ENCODE assay signal across 10 cellular contexts in the genomic region with DNA sequence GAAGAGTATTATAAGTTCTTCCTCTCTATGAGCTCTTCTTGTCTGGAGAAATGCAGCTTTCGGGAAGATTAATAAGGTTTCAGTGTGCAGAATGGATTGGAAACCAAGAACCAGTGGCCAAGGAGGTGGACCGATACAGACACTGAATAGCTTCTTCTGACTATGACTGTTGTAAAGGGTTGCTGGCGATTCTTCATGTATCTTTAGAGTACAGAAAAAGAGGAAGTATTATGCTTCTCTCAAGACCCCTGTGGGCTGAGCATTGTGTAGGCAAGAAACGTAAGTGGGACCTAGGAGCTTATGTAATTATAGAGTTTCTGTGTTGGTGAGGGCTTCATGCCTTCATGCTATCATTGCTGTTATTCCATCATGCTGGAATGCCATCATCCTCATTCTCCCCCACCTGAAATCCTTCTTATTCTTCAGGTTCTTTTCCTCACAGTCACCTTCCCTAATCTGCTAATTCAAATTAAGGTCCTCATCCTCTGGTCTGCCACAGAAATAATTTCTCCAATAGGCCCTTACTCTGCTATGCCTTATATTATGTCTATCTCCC.
A peak's percentile ranks its signal among the peaks of the same experiment; 100 is the strongest.
DNase-seq lines count a peak whose midpoint lies in the region; ATAC-seq and TF ChIP-seq lines count a peak whose summit lies in the region.
"Had no signal": no experiment of that assay in that cellular context is flagged by ENCODE, and none has a peak within 500 bp of the region (broad histone marks: within the 10 kb centered on the region; RNA-seq: fewer than 3 reads in every experiment).

No MANE protein-coding gene starts in this region.

- no peak overlapping the region for H3K4me3 ChIP-seq in OCI-LY1 (ENCODE audit: low read depth, low read length, poor library complexity, severe bottlenecking)
- H3K4me3 ChIP-seq in coronary artery, result no peak overlapping the region
- H3K4me3 ChIP-seq: left ventricle myocardium inferior had no signal

- TF ChIP-seq CTCF in OCI-LY1 (IDR thresholded peaks at IDR 0.05; ENCODE audit: low read length), result no peak
- no peak for TF ChIP-seq CTCF in coronary artery (IDR thresholded peaks at IDR 0.05)

- intact Hi-C loops in Right ventricle myocardium inferior (cut with DNase I), result no loop called here

- H4K20me1 ChIP-seq in OCI-LY1 (ENCODE audit: insufficient read depth, low read length), result no peaks in the 10 kb centered on the region

- H3K9ac ChIP-seq in OCI-LY1 (ENCODE audit: low read length), result no peak overlapping the region

- no peaks in the 10 kb centered on the region for H3K79me2 ChIP-seq in OCI-LY1 (ENCODE audit: insufficient read depth, low read length)

- H3K4me1 ChIP-seq in OCI-LY1 (ENCODE audit: insufficient read depth, low read length, severe bottlenecking), result peaks cover 28% of the 10 kb centered on the region
- H3K4me1 ChIP-seq: left ventricle myocardium inferior had no signal

- ATAC-seq in GM18511 (IDR thresholded peaks at IDR 0.05; ENCODE audit: unreplicated experiment), result peak; percentile 91
- peak; percentile 94 for ATAC-seq in GM21360 (IDR thresholded peaks at IDR 0.05; ENCODE audit: unreplicated experiment)
- peak; percentile 95 for ATAC-seq in HG03095 (IDR thresholded peaks at IDR 0.05; ENCODE audit: unreplicated experiment)
- no peak for ATAC-seq in Right ventricle myocardium inferior

- DNase-seq in Right ventricle myocardium inferior (ENCODE audit: missing footprints) (no peak), NCI-H2171 treated with DMSO at 0.1 percent for 48 hours (lab: John Stamatoyannopoulos, UW) (no peak), A172 (ENCODE audit: low spot score) (no peak), coronary artery (ENCODE audit: low spot score) (no peak)
- DNase-seq: H9, left ventricle myocardium inferior had no signal

- H3K27ac ChIP-seq in OCI-LY1 (ENCODE audit: low read depth, low read length, poor library complexity, severe bottlenecking) (peak overlapping the region; percentile 42), coronary artery (no peak overlapping the region)
- H3K27ac ChIP-seq: left ventricle myocardium inferior had no signal

- H3K27me3 ChIP-seq in OCI-LY1 (ENCODE audit: insufficient read depth, low read length), result no peaks in the 10 kb centered on the region

- H3F3A ChIP-seq in OCI-LY1 (ENCODE audit: insufficient read depth, low read length), result no peaks in the 10 kb centered on the region

- H3K9me3 ChIP-seq in OCI-LY1 (ENCODE audit: low read length), result no peaks in the 10 kb centered on the region
- H3K9me3 ChIP-seq: left ventricle myocardium inferior had no signal

- H2AFZ ChIP-seq in OCI-LY1 (ENCODE audit: low read length), result 0 out of 2 replicates have a peak overlapping the region, but pooled peaks have one; percentile 10

- H3K9me2 ChIP-seq in OCI-LY1 (ENCODE audit: low read depth, low read length), result no peaks in the 10 kb centered on the region

- H3K4me2 ChIP-seq in OCI-LY1 (ENCODE audit: low read length), result peak overlapping the region; percentile 33; the same call in 1 of the 2 replicates

- no peaks in the 10 kb centered on the region for H3K36me3 ChIP-seq in OCI-LY1 (ENCODE audit: insufficient read depth, low read length)
- H3K36me3 ChIP-seq: left ventricle myocardium inferior had no signal
